Comparison of ENCODE assay signal across 11 cellular contexts in the genomic region with DNA sequence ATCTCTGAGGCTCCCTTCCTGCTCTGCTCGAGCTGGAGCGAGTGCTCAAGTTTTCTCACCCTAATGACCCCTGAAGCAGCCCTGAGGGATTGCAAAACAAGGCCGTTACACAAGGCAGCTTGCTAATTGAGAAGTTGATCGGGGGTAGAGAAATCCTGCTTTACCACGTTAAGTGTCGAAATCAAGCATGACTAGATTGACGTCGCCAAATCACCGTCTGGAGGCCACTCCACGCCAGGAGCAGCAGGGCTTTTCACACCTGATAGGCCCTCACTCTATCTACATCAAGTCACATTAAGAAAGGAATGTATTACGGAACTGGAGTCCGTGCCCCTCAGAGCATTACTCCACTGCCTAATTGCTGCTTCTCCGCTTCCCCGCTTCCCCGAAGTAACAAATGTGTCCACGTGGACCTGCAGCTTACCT. TPM values are rescaled to one million over a fixed set of nuclear protein-coding genes. Genes with fewer than 3 reads are reported as not detected.
A peak's percentile ranks its signal among the peaks of the same experiment; 100 is the strongest.
DNase-seq lines count a peak whose midpoint lies in the region; ATAC-seq and TF ChIP-seq lines count a peak whose summit lies in the region.
"Had no signal": no experiment of that assay in that cellular context is flagged by ENCODE, and none has a peak within 500 bp of the region (broad histone marks: within the 10 kb centered on the region; RNA-seq: fewer than 3 reads in every experiment).

No MANE protein-coding gene starts in this region.

- POLR2A ChIA-PET in activated CD4-positive, alpha-beta memory T cell treated with anti-CD3 and anti-CD28 coated beads, Interleukin-2, amount 10 ng/mL, durations not matched to agents 7 days and 5 days (lab: Charles Lee) = no interaction called here

- H3K56ac ChIP-seq in H9 (ENCODE audit: insufficient read length, low read depth, low read length) = no peak overlapping the region

- H3K4me1 Mint-ChIP-seq in H9 = peaks cover 20 to 23% of the 10 kb centered on the region in 2 experiments
- no peaks in the 10 kb centered on the region for H3K4me1 Mint-ChIP-seq in natural killer cell
- no peaks in the 10 kb centered on the region for H3K4me1 Mint-ChIP-seq in activated CD4-positive, alpha-beta memory T cell treated with anti-CD3 and anti-CD28 coated beads, Interleukin-2, amount 10 ng/mL, durations not matched to agents 7 days and 5 days
- no peaks in the 10 kb centered on the region for H3K4me1 Mint-ChIP-seq in stimulated activated naive B cell treated with anti-CD40 and anti-IgM and Interleukin-4, amounts not matched to agents 10 μg/mL and 1 μg/mL and 100 μg/mL, for 72 hours
- H3K4me1 Mint-ChIP-seq: CD4-positive, alpha-beta memory T cell had no signal

- H3K14ac ChIP-seq in H9 (ENCODE audit: insufficient read depth, low read length) = no peak overlapping the region

- no peaks in the 10 kb centered on the region for H4K20me1 ChIP-seq in H9 (ENCODE audit: control insufficient read depth, insufficient read depth, insufficient read length)

- no CpG with 5 or more reads among the region's 16 CpGs for WGBS in H9 (ENCODE audit: extremely low coverage, insufficient read length, low lambda C conversion rate)
- WGBS in heart right ventricle, 2 donors = 25 to 27% methylated on average over 16 of the region's 16 CpGs
- 33 to 36% (median 35%) methylated on average over 16 of the region's 16 CpGs for WGBS in psoas muscle, 3 donors

- H4K8ac ChIP-seq in H9 (replicated peaks; ENCODE audit: insufficient read length, low read depth, low read length) = no peak overlapping the region

- no peak overlapping the region for H2AK5ac ChIP-seq in H9 (ENCODE audit: insufficient read length, low read length)

- no peak overlapping the region for H2BK5ac ChIP-seq in H9 (ENCODE audit: insufficient read length, low read length)

- no peaks in the 10 kb centered on the region for H3K79me2 ChIP-seq in H9 (ENCODE audit: insufficient read depth, low read length)

- ATAC-seq in heart right ventricle = peak in 6 of 8 donors; percentile 55 to 88 (median 64)
- peak in 2 of 4 donors; percentile 34 to 65 for ATAC-seq in psoas muscle
- no peak for ATAC-seq in natural killer cell
- no peak for ATAC-seq in stimulated activated naive B cell treated with anti-CD40 and anti-IgM and Interleukin-4, amounts not matched to agents 10 μg/mL and 1 μg/mL and 100 μg/mL, for 72 hours (replicated peaks)
- ATAC-seq: left colon had no signal

- peak; percentile 64 for DNase-seq in H9
- DNase-seq in SIG-M5 treated with dmso at 0.1 percent for 504 hours (lab: John Stamatoyannopoulos, UW; ENCODE audit: unreplicated experiment) = peak; percentile 81
- no peak for DNase-seq in heart right ventricle
- peak; percentile 53 to 75 for DNase-seq in psoas muscle
- no peak for DNase-seq in natural killer cell
- no peak for DNase-seq in activated CD4-positive, alpha-beta memory T cell treated with anti-CD3 and anti-CD28 coated beads, Interleukin-2, amount 10 ng/mL, durations not matched to agents 7 days and 5 days
- no peak for DNase-seq in activated CD8-positive, alpha-beta memory T cell treated with anti-CD3 and anti-CD28 coated beads, Interleukin-2, amount 50 U/mL, for 48 hours
- no peak for DNase-seq in stimulated activated naive B cell treated with anti-CD40 and anti-IgM and Interleukin-4, amounts not matched to agents 10 μg/mL and 1 μg/mL and 100 μg/mL, for 72 hours
- DNase-seq: CD4-positive, alpha-beta memory T cell; left colon; NK-92 treated with Interleukin-12 subunit alpha and Interleukin-12 subunit beta, amount 100 ng/mL, for 24 hours had no signal

- no peak overlapping the region for H2BK20ac ChIP-seq in H9 (ENCODE audit: low read depth, low read length, poor library complexity, severe bottlenecking)

- H3K23ac ChIP-seq in H9 (ENCODE audit: insufficient read length, low read depth, low read length) = no peak overlapping the region

- H3K27me3 ChIP-seq in H9 (ENCODE audit: insufficient read depth, low read length) = no peaks in the 10 kb centered on the region
- H3K27me3 ChIP-seq in heart right ventricle = no peaks in the 10 kb centered on the region
- no peaks in the 10 kb centered on the region for H3K27me3 ChIP-seq in psoas muscle (ENCODE audit: insufficient read depth in 3 of 3, low read length in 2 of 3)

- TF ChIP-seq CTCF in H9 (conservative IDR thresholded peaks at IDR 0.05) (no peak), heart right ventricle (IDR thresholded peaks at IDR 0.05) (no peak), psoas muscle (IDR thresholded peaks at IDR 0.05) (no peak), natural killer cell (IDR thresholded peaks at IDR 0.05) (no peak)

- no peak overlapping the region for H3T11ph ChIP-seq in H9 (ENCODE audit: low read length)

- H3K23me2 ChIP-seq in H9 (ENCODE audit: insufficient read length, low read depth, low read length, poor library complexity, severe bottlenecking) = no peaks in the 10 kb centered on the region

- no peak overlapping the region for H3K4me3 ChIP-seq in heart right ventricle
- no peak overlapping the region for H3K4me3 ChIP-seq in psoas muscle

- no peak overlapping the region for H3K18ac ChIP-seq in H9 (ENCODE audit: insufficient read length, low read depth, low read length)

- H3K9ac ChIP-seq in H9 (ENCODE audit: extremely low read depth, insufficient read length, low read length) = no peak overlapping the region

- H3K4ac ChIP-seq in H9 (ENCODE audit: low read depth, low read length) = no peak overlapping the region

- no peak overlapping the region for H4K5ac ChIP-seq in H9 (ENCODE audit: insufficient read length, low read depth, low read length)

- H2BK12ac ChIP-seq in H9 (ENCODE audit: insufficient read length, low read depth, low read length) = no peak overlapping the region

- H3K4me2 ChIP-seq in H9 (ENCODE audit: insufficient read depth, insufficient read length, low read length) = no peak overlapping the region

- intact Hi-C loops in heart right ventricle (cut with DNase I) (no loop called here), psoas muscle (cut with DNase I) (no loop called here), natural killer cell (cut with micrococcal nuclease) (no loop called here)

- H4K91ac ChIP-seq in H9 (ENCODE audit: insufficient read length, low read depth, low read length) = no peak overlapping the region

- no peaks in the 10 kb centered on the region; the same call in 1 of the 2 replicates for H3K27me3 Mint-ChIP-seq in H9 (ENCODE audit: low read depth)
- H3K27me3 Mint-ChIP-seq in natural killer cell (ENCODE audit: low read depth in 2 of 2) = no peaks in the 10 kb centered on the region
- no peaks in the 10 kb centered on the region for H3K27me3 Mint-ChIP-seq in activated CD4-positive, alpha-beta memory T cell treated with anti-CD3 and anti-CD28 coated beads, Interleukin-2, amount 10 ng/mL, durations not matched to agents 7 days and 5 days
- H3K27me3 Mint-ChIP-seq in stimulated activated naive B cell treated with anti-CD40 and anti-IgM and Interleukin-4, amounts not matched to agents 10 μg/mL and 1 μg/mL and 100 μg/mL, for 72 hours = no peaks in the 10 kb centered on the region
- H3K27me3 Mint-ChIP-seq: CD4-positive, alpha-beta memory T cell had no signal

- H3K36me3 ChIP-seq in heart right ventricle (no peaks in the 10 kb centered on the region), psoas muscle (ENCODE audit: insufficient read depth in 1 of 2, low read depth in 1 of 2) (no peaks in the 10 kb centered on the region)

- H2AFZ ChIP-seq in H9 (ENCODE audit: low read length) = no peak overlapping the region

- CTCF ChIA-PET in activated CD4-positive, alpha-beta memory T cell treated with anti-CD3 and anti-CD28 coated beads, Interleukin-2, amount 10 ng/mL, durations not matched to agents 7 days and 5 days (lab: Charles Lee) = no interaction called here

- H3K36me3 Mint-ChIP-seq in H9 (ENCODE audit: insufficient read depth in 1 of 3, low read depth in 3 of 3) (no peaks in the 10 kb centered on the region), natural killer cell (no peaks in the 10 kb centered on the region)
- H3K36me3 Mint-ChIP-seq in activated CD4-positive, alpha-beta memory T cell treated with anti-CD3 and anti-CD28 coated beads, Interleukin-2, amount 10 ng/mL, durations not matched to agents 7 days and 5 days (ENCODE audit: low read depth) = no peaks in the 10 kb centered on the region
- no peaks in the 10 kb centered on the region for H3K36me3 Mint-ChIP-seq in stimulated activated naive B cell treated with anti-CD40 and anti-IgM and Interleukin-4, amounts not matched to agents 10 μg/mL and 1 μg/mL and 100 μg/mL, for 72 hours
- H3K36me3 Mint-ChIP-seq: CD4-positive, alpha-beta memory T cell had no signal

- no peak overlapping the region; a peak in 2 of 5 replicates for H3K4me3 Mint-ChIP-seq in H9
- no peak overlapping the region for H3K4me3 Mint-ChIP-seq in natural killer cell
- no peak overlapping the region for H3K4me3 Mint-ChIP-seq in activated CD4-positive, alpha-beta memory T cell treated with anti-CD3 and anti-CD28 coated beads, Interleukin-2, amount 10 ng/mL, durations not matched to agents 7 days and 5 days
- no peak overlapping the region for H3K4me3 Mint-ChIP-seq in stimulated activated naive B cell treated with anti-CD40 and anti-IgM and Interleukin-4, amounts not matched to agents 10 μg/mL and 1 μg/mL and 100 μg/mL, for 72 hours
- H3K4me3 Mint-ChIP-seq: CD4-positive, alpha-beta memory T cell had no signal

- no peaks in the 10 kb centered on the region for H3K9me3 Mint-ChIP-seq in H9
- peaks cover 13 to 14% of the 10 kb centered on the region in 2 donors for H3K9me3 Mint-ChIP-seq in natural killer cell
- H3K9me3 Mint-ChIP-seq in activated CD4-positive, alpha-beta memory T cell treated with anti-CD3 and anti-CD28 coated beads, Interleukin-2, amount 10 ng/mL, durations not matched to agents 7 days and 5 days = peaks cover 7% of the 10 kb centered on the region
- no peaks in the 10 kb centered on the region for H3K9me3 Mint-ChIP-seq in stimulated activated naive B cell treated with anti-CD40 and anti-IgM and Interleukin-4, amounts not matched to agents 10 μg/mL and 1 μg/mL and 100 μg/mL, for 72 hours

- H3K4me1 ChIP-seq in H9 (ENCODE audit: insufficient read depth, low read length) (no peaks in the 10 kb centered on the region; the same call in 1 of the 2 replicates), heart right ventricle (peaks cover 0 to 4% (median 0%) of the 10 kb centered on the region in 9 donors), psoas muscle (no peaks in the 10 kb centered on the region)

- H2BK120ac ChIP-seq in H9 (ENCODE audit: low read depth, low read length, poor library complexity, severe bottlenecking) = no peak overlapping the region

- no peak overlapping the region for H2BK15ac ChIP-seq in H9 (ENCODE audit: low read depth, low read length)

- no peaks in the 10 kb centered on the region for H3K79me1 ChIP-seq in H9 (ENCODE audit: insufficient read depth, low read depth, low read length, poor library complexity, severe bottlenecking)

- no peak overlapping the region for H3K27ac ChIP-seq in H9 (ENCODE audit: insufficient read length, low read depth, low read length)
- peak overlapping the region in 1 of 10 donors; percentile 19 for H3K27ac ChIP-seq in heart right ventricle
- H3K27ac ChIP-seq in psoas muscle = no peak overlapping the region

- no peaks in the 10 kb centered on the region for H3K9me3 ChIP-seq in H9 (ENCODE audit: control insufficient read depth, low read depth, low read length)
- H3K9me3 ChIP-seq in heart right ventricle = no peaks in the 10 kb centered on the region
- H3K9me3 ChIP-seq in psoas muscle = no peaks in the 10 kb centered on the region

- H3K27ac Mint-ChIP-seq in H9 (peak overlapping the region in 2 of 3 experiments; percentile 50 to 54; a peak in 3 of 7 replicates), natural killer cell (no peak overlapping the region)
- H3K27ac Mint-ChIP-seq in activated CD4-positive, alpha-beta memory T cell treated with anti-CD3 and anti-CD28 coated beads, Interleukin-2, amount 10 ng/mL, durations not matched to agents 7 days and 5 days = no peak overlapping the region
- H3K27ac Mint-ChIP-seq in stimulated activated naive B cell treated with anti-CD40 and anti-IgM and Interleukin-4, amounts not matched to agents 10 μg/mL and 1 μg/mL and 100 μg/mL, for 72 hours = no peak overlapping the region
- H3K27ac Mint-ChIP-seq: CD4-positive, alpha-beta memory T cell had no signal

RNA-seq across cellular contexts. Expression of a gene that starts 32.3 kb away (rescaled TPM):
- total RNA-seq in H9 (2021) (not detected in 2 replicates), heart right ventricle (1 to 10 TPM in 7 of 10 donors, under 1 TPM in 3; 0.35 to 3.2 (median 1.6) TPM), psoas muscle (1 to 10 TPM in 2 of 4 donors, under 1 TPM in 2; 0.10 to 2.8 (median 1.3) TPM), natural killer cell (not detected)
- polyA plus RNA-seq in heart right ventricle (1 to 10 TPM in 1 of 2 donors, under 1 TPM in 1; 0.17 to 1.5 TPM), psoas muscle (1 to 10 TPM in 1 of 3 donors, under 1 TPM in 2; 0.17 to 1.4 (median 0.51) TPM)
- not detected for total RNA-seq in activated CD4-positive, alpha-beta memory T cell treated with anti-CD3 and anti-CD28 coated beads, Interleukin-2, amount 10 ng/mL, durations not matched to agents 7 days and 5 days
- total RNA-seq: CD4-positive, alpha-beta memory T cell had no signal
- polyA plus RNA-seq: CD4-positive, alpha-beta memory T cell had no signal

Comparison
In these comparisons a context has a peak if more than half of its experiments do, and no peak if none do; other contexts are left out.
1. DNase-seq: peak in H9 (single experiment), SIG-M5 treated with dmso at 0.1 percent for 504 hours (single experiment) and psoas muscle (2 of 2); none in heart right ventricle (0 of 2), natural killer cell (single experiment), activated CD4-positive, alpha-beta memory T cell treated with anti-CD3 and anti-CD28 coated beads, Interleukin-2, amount 10 ng/mL, durations not matched to agents 7 days and 5 days (single experiment), activated CD8-positive, alpha-beta memory T cell treated with anti-CD3 and anti-CD28 coated beads, Interleukin-2, amount 50 U/mL, for 48 hours (single experiment) and stimulated activated naive B cell treated with anti-CD40 and anti-IgM and Interleukin-4, amounts not matched to agents 10 μg/mL and 1 μg/mL and 100 μg/mL, for 72 hours (single experiment).
2. H3K27ac Mint-ChIP-seq: peak in H9 (2 of 3); none in natural killer cell (0 of 2), activated CD4-positive, alpha-beta memory T cell treated with anti-CD3 and anti-CD28 coated beads, Interleukin-2, amount 10 ng/mL, durations not matched to agents 7 days and 5 days (single experiment) and stimulated activated naive B cell treated with anti-CD40 and anti-IgM and Interleukin-4, amounts not matched to agents 10 μg/mL and 1 μg/mL and 100 μg/mL, for 72 hours (single experiment).
3. ATAC-seq: peak in heart right ventricle (6 of 8); none in natural killer cell (0 of 3) and stimulated activated naive B cell treated with anti-CD40 and anti-IgM and Interleukin-4, amounts not matched to agents 10 μg/mL and 1 μg/mL and 100 μg/mL, for 72 hours (0 of 2).